ENCODE assay signal across 14 cellular contexts in the genomic region with DNA sequence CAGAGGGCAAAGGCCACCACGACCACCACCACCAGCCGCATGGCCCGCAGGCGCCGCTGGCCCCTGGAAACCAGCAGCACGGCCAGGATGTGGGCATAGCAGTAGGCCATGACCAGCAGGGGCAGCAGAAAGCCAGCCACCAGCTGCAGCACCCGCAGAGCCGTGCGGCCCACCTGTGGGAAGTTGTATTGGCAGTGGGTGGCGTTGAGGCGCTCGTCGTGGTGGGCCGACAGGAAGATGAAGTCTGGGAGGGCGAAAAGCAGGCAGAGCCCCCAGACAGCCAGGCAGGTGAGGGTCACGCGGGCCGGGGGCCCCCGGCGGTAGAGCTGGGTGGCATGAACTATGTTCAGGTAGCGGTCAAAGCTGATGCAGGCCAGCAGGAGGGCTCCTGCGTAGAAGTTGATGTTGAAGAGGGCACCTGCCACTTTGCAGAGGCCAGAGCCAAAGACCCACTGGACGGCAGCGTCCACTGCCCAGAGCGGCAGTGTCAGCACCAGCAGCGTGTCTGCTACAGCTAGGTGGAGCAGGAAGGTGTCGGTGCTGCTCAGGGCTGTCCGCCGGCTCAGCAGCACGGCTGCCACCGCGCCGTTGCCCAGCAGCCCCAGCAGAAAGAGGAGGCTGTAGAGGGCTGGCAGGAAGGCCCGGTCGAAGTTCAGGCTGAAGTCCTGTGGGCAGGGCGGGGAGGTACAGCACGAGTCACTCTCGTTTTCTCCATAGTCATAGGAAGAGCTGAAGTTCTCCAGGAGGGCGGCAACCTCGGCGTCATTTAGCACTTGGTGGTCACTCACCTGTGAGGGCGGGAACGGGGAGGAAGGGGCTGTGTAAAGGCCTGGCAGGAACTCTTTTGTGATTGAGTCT. TPM values are rescaled to one million over a fixed set of nuclear protein-coding genes. Genes with fewer than 3 reads are reported as not detected.
A peak's percentile ranks its signal among the peaks of the same experiment; 100 is the strongest.
DNase-seq lines count a peak whose midpoint lies in the region; ATAC-seq and TF ChIP-seq lines count a peak whose summit lies in the region.
"Had no signal": no experiment of that assay in that cellular context is flagged by ENCODE, and none has a peak within 500 bp of the region (broad histone marks: within the 10 kb centered on the region; RNA-seq: fewer than 3 reads in every experiment).

No MANE protein-coding gene starts in this region.

- peak overlapping the region; percentile 63 for H3K27ac Mint-ChIP-seq in activated CD4-positive, alpha-beta T cell treated with anti-CD3 and anti-CD28 coated beads for 36 hours
- H3K27ac Mint-ChIP-seq in activated B cell treated with CpG ODN at 0.5 μM for 24 hours (no peak overlapping the region), neural progenitor cell (no peak overlapping the region)
- H3K27ac Mint-ChIP-seq in effector memory CD8-positive, alpha-beta T cell: peak overlapping the region; percentile 98
- peak overlapping the region; percentile 95 for H3K27ac Mint-ChIP-seq in stimulated activated effector memory CD8-positive, alpha-beta T cell treated with anti-CD3 and anti-CD28 coated beads, Interleukin-12 subunit alpha, Interleukin-12 subunit beta, amount 100 ng/mL, for 72 hours

- H4K20me1 ChIP-seq in neural progenitor cell (ENCODE audit: low read depth): no peaks in the 10 kb centered on the region

- ATAC-seq in activated CD4-positive, alpha-beta T cell treated with anti-CD3 and anti-CD28 coated beads for 36 hours: no peak
- ATAC-seq in activated B cell treated with CpG ODN at 0.5 μM for 24 hours (ENCODE audit: low read depth) (no peak), GM21529 (IDR thresholded peaks at IDR 0.05; ENCODE audit: unreplicated experiment) (no peak)
- ATAC-seq in effector memory CD8-positive, alpha-beta T cell (replicated peaks): peak; percentile 34
- peak; percentile 23 for ATAC-seq in stimulated activated effector memory CD8-positive, alpha-beta T cell treated with anti-CD3 and anti-CD28 coated beads, Interleukin-12 subunit alpha, Interleukin-12 subunit beta, amount 100 ng/mL, for 72 hours
- ATAC-seq: HCT116 had no signal

- H3K9me3 Mint-ChIP-seq in activated CD4-positive, alpha-beta T cell treated with anti-CD3 and anti-CD28 coated beads for 36 hours (ENCODE audit: low read depth): no peaks in the 10 kb centered on the region
- H3K9me3 Mint-ChIP-seq in activated B cell treated with CpG ODN at 0.5 μM for 24 hours: no peaks in the 10 kb centered on the region
- no peaks in the 10 kb centered on the region for H3K9me3 Mint-ChIP-seq in effector memory CD8-positive, alpha-beta T cell
- H3K9me3 Mint-ChIP-seq in stimulated activated effector memory CD8-positive, alpha-beta T cell treated with anti-CD3 and anti-CD28 coated beads, Interleukin-12 subunit alpha, Interleukin-12 subunit beta, amount 100 ng/mL, for 72 hours: no peaks in the 10 kb centered on the region
- peaks cover 25% of the 10 kb centered on the region for H3K9me3 Mint-ChIP-seq in neural progenitor cell
- H3K9me3 Mint-ChIP-seq: neural crest cell had no signal

- intact Hi-C loops in activated CD4-positive, alpha-beta T cell treated with anti-CD3 and anti-CD28 coated beads for 36 hours (cut with DNase I, micrococcal nuclease): loop anchor here in 1 of 2 experiments (5.0 kb wide), 2 partner anchors 335 to 655 kb away; a partner anchor contains a TSS
- intact Hi-C loops in activated B cell treated with CpG ODN at 0.5 μM for 24 hours (cut with micrococcal nuclease): no loop called here

- peak; percentile 41 for DNase-seq in activated CD4-positive, alpha-beta T cell treated with anti-CD3 and anti-CD28 coated beads for 36 hours
- no peak for DNase-seq in activated CD4-positive, alpha-beta T cell treated with anti-CD3 and anti-CD28 coated beads, Interleukin-2, amount 50 U/mL, for 4 hours
- DNase-seq in activated B cell treated with CpG ODN at 0.5 μM for 24 hours (no peak), neural progenitor cell (ENCODE audit: low spot score) (no peak), hepatic stellate cell (ENCODE audit: low spot score) (no peak)
- DNase-seq in effector memory CD8-positive, alpha-beta T cell: peak in 1 of 3 experiments; percentile 39
- DNase-seq in stimulated activated effector memory CD8-positive, alpha-beta T cell treated with anti-CD3 and anti-CD28 coated beads, Interleukin-12 subunit alpha, Interleukin-12 subunit beta, amount 100 ng/mL, for 72 hours (ENCODE audit: low spot score in 2 of 2): peak in 1 of 2 donors; percentile 62

- H3F3A ChIP-seq in neural progenitor cell (ENCODE audit: low read depth): no peaks in the 10 kb centered on the region

- H3K27me3 ChIP-seq in neural progenitor cell: no peaks in the 10 kb centered on the region

- H3K9me3 ChIP-seq in neural progenitor cell (ENCODE audit: low read depth): no peaks in the 10 kb centered on the region

- no peak overlapping the region for H2AFZ ChIP-seq in neural progenitor cell (replicated peaks)

- TF ChIP-seq CTCF in activated B cell treated with CpG ODN at 0.5 μM for 24 hours (IDR thresholded peaks at IDR 0.05) (no peak), neural progenitor cell (IDR thresholded peaks at IDR 0.05) (no peak)

- H3K4me1 Mint-ChIP-seq in activated CD4-positive, alpha-beta T cell treated with anti-CD3 and anti-CD28 coated beads for 36 hours: peaks cover 69% of the 10 kb centered on the region
- peaks cover 49% of the 10 kb centered on the region for H3K4me1 Mint-ChIP-seq in activated B cell treated with CpG ODN at 0.5 μM for 24 hours
- H3K4me1 Mint-ChIP-seq in effector memory CD8-positive, alpha-beta T cell (ENCODE audit: low read depth in 2 of 2): peaks cover 46 to 49% of the 10 kb centered on the region in 2 donors
- peaks cover 63% of the 10 kb centered on the region for H3K4me1 Mint-ChIP-seq in stimulated activated effector memory CD8-positive, alpha-beta T cell treated with anti-CD3 and anti-CD28 coated beads, Interleukin-12 subunit alpha, Interleukin-12 subunit beta, amount 100 ng/mL, for 72 hours
- no peaks in the 10 kb centered on the region for H3K4me1 Mint-ChIP-seq in neural progenitor cell
- H3K4me1 Mint-ChIP-seq: neural crest cell had no signal

- H3K36me3 ChIP-seq in neural progenitor cell: no peaks in the 10 kb centered on the region

- no peaks in the 10 kb centered on the region for H3K27me3 Mint-ChIP-seq in activated CD4-positive, alpha-beta T cell treated with anti-CD3 and anti-CD28 coated beads for 36 hours
- H3K27me3 Mint-ChIP-seq in activated B cell treated with CpG ODN at 0.5 μM for 24 hours: no peaks in the 10 kb centered on the region
- no peaks in the 10 kb centered on the region for H3K27me3 Mint-ChIP-seq in effector memory CD8-positive, alpha-beta T cell
- peaks cover 2% of the 10 kb centered on the region for H3K27me3 Mint-ChIP-seq in neural progenitor cell (ENCODE audit: insufficient read depth, low read depth)

- peak overlapping the region; percentile 78 for H3K4me3 Mint-ChIP-seq in activated CD4-positive, alpha-beta T cell treated with anti-CD3 and anti-CD28 coated beads for 36 hours
- H3K4me3 Mint-ChIP-seq in activated B cell treated with CpG ODN at 0.5 μM for 24 hours (peak overlapping the region; percentile 64), neural progenitor cell (no peak overlapping the region)
- peak overlapping the region; percentile 89 to 92 for H3K4me3 Mint-ChIP-seq in effector memory CD8-positive, alpha-beta T cell
- peak overlapping the region; percentile 83 for H3K4me3 Mint-ChIP-seq in stimulated activated effector memory CD8-positive, alpha-beta T cell treated with anti-CD3 and anti-CD28 coated beads, Interleukin-12 subunit alpha, Interleukin-12 subunit beta, amount 100 ng/mL, for 72 hours
- H3K4me3 Mint-ChIP-seq: neural crest cell had no signal

- no peak overlapping the region for H3K9ac ChIP-seq in neural progenitor cell

- POLR2A ChIA-PET in activated CD4-positive, alpha-beta T cell treated with anti-CD3 and anti-CD28 coated beads for 36 hours (lab: Charles Lee): interaction anchor here (3.8 kb wide), 1 partner anchor 83 kb away, joined by 43 read pairs; a partner anchor contains a TSS
- POLR2A ChIA-PET in activated B cell treated with CpG ODN at 0.5 μM for 24 hours (lab: Charles Lee): interaction anchor here (1.1 kb wide), 1 partner anchor 13 kb away, joined by 3 read pairs; no protein-coding TSS in a partner anchor

- no peaks in the 10 kb centered on the region for H3K4me1 ChIP-seq in neural progenitor cell

- H3K4me3 ChIP-seq in neural progenitor cell: no peak overlapping the region

- no peaks in the 10 kb centered on the region for H3K79me2 ChIP-seq in neural progenitor cell (ENCODE audit: low read depth)

- CTCF ChIA-PET in activated CD4-positive, alpha-beta T cell treated with anti-CD3 and anti-CD28 coated beads for 36 hours (lab: Charles Lee): interaction anchor here (0.7 to 2.5 kb wide), 3 partner anchors 8 to 36 kb away, joined by 3 to 8 read pairs (median 8); no protein-coding TSS in a partner anchor
- CTCF ChIA-PET in activated B cell treated with CpG ODN at 0.5 μM for 24 hours (lab: Charles Lee): no interaction called here

- peaks cover 45% of the 10 kb centered on the region for H3K36me3 Mint-ChIP-seq in activated CD4-positive, alpha-beta T cell treated with anti-CD3 and anti-CD28 coated beads for 36 hours (ENCODE audit: low read depth)
- H3K36me3 Mint-ChIP-seq in activated B cell treated with CpG ODN at 0.5 μM for 24 hours (ENCODE audit: low read depth): peaks cover 26% of the 10 kb centered on the region
- H3K36me3 Mint-ChIP-seq in effector memory CD8-positive, alpha-beta T cell (ENCODE audit: insufficient read depth): peaks cover 61% of the 10 kb centered on the region
- H3K36me3 Mint-ChIP-seq in stimulated activated effector memory CD8-positive, alpha-beta T cell treated with anti-CD3 and anti-CD28 coated beads, Interleukin-12 subunit alpha, Interleukin-12 subunit beta, amount 100 ng/mL, for 72 hours: peaks cover 74% of the 10 kb centered on the region
- H3K36me3 Mint-ChIP-seq in neural progenitor cell: peaks cover 4% of the 10 kb centered on the region

- no peak overlapping the region for H3K27ac ChIP-seq in neural progenitor cell

- H3K4me2 ChIP-seq in neural progenitor cell: no peak overlapping the region

RNA-seq across cellular contexts. Expression of a gene that starts 1.4 kb away (rescaled TPM):
- total RNA-seq in activated CD4-positive, alpha-beta T cell treated with anti-CD3 and anti-CD28 coated beads for 36 hours: 10 to 100 TPM; 17.5 to 20.1 TPM
- total RNA-seq in activated B cell treated with CpG ODN at 0.5 μM for 24 hours (5.4 and 6.4 TPM in 2 replicates), neural progenitor cell (ENCODE audit: low replicate concordance) (not detected in 2 replicates)
- total RNA-seq: A673, astrocyte, neural crest cell, OCI-LY7, subcutaneous adipose tissue had no signal

RNA-seq across cellular contexts. Expression of a gene that starts 38.7 kb away (rescaled TPM):
- total RNA-seq in activated CD4-positive, alpha-beta T cell treated with anti-CD3 and anti-CD28 coated beads for 36 hours: 1 to 10 TPM; 3.1 to 3.5 TPM
- total RNA-seq in activated B cell treated with CpG ODN at 0.5 μM for 24 hours (4.1 and 4.5 TPM in 2 replicates), neural progenitor cell (ENCODE audit: low replicate concordance) (0.62 and 0.97 TPM in 2 replicates)

Comparison
In these comparisons a context has a peak if more than half of its experiments do, and no peak if none do; other contexts are left out.
1. ATAC-seq: peak in effector memory CD8-positive, alpha-beta T cell (single experiment) and stimulated activated effector memory CD8-positive, alpha-beta T cell treated with anti-CD3 and anti-CD28 coated beads, Interleukin-12 subunit alpha, Interleukin-12 subunit beta, amount 100 ng/mL, for 72 hours (single experiment); none in activated CD4-positive, alpha-beta T cell treated with anti-CD3 and anti-CD28 coated beads for 36 hours (single experiment), activated B cell treated with CpG ODN at 0.5 μM for 24 hours (single experiment) and GM21529 (single experiment).
2. H3K27ac Mint-ChIP-seq: peak in activated CD4-positive, alpha-beta T cell treated with anti-CD3 and anti-CD28 coated beads for 36 hours (single experiment), effector memory CD8-positive, alpha-beta T cell (2 of 2) and stimulated activated effector memory CD8-positive, alpha-beta T cell treated with anti-CD3 and anti-CD28 coated beads, Interleukin-12 subunit alpha, Interleukin-12 subunit beta, amount 100 ng/mL, for 72 hours (single experiment); none in activated B cell treated with CpG ODN at 0.5 μM for 24 hours (single experiment) and neural progenitor cell (single experiment).